In the genomic region with DNA sequence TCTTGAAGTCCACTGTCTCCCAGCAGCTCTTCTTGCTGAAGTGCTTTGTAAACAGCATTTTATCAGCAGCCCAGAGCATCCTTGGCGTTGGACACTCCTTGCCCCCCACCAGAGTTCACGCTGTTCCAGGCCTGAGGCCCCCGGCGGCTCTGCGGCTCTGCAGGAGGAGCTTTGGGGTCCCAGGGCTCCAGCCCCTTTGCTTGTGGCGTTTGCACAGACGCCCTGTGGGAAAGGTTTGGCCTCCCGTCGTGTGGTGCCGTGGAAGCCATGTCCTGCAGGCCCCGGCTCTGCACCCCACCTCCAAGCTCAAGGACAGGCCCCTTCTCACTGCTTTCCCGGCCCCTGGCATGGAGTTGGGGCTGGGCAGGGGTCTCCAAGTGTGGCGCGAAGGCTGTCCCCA, we compare ENCODE assay signal across 29 cellular contexts. TPM values are rescaled to one million over a fixed set of nuclear protein-coding genes. Genes with fewer than 3 reads are reported as not detected.
DNase-seq lines count a peak whose midpoint lies in the region; ATAC-seq and TF ChIP-seq lines count a peak whose summit lies in the region.
"Had no signal": no experiment of that assay in that cellular context is flagged by ENCODE, and none has a peak within 500 bp of the region (broad histone marks: within the 10 kb centered on the region; RNA-seq: fewer than 3 reads in every experiment).

No MANE protein-coding gene starts in this region.

- peaks cover 3% of the 10 kb centered on the region for H3K9me1 ChIP-seq in IMR-90 (ENCODE audit: insufficient read depth, low read length)

- dilution Hi-C loops in IMR-90 (cut with HindIII; ENCODE audit: low sequenced_read_pairs, unreplicated experiment), result no loop called here

- no peak overlapping the region for H2BK15ac ChIP-seq in IMR-90 (ENCODE audit: low read depth, low read length)

- H3K79me1 ChIP-seq in IMR-90 (ENCODE audit: low read depth in 1 of 2, low read length in 2 of 2), result peaks cover 16 to 66% of the 10 kb centered on the region in 2 experiments

- no peak overlapping the region for H3K4ac ChIP-seq in IMR-90 (ENCODE audit: low read depth, low read length)

- intact Hi-C loops in IMR-90 (cut with micrococcal nuclease), result no loop called here

- no peak overlapping the region for H3K18ac ChIP-seq in IMR-90 (ENCODE audit: low read depth, low read length)

- H2AK5ac ChIP-seq in IMR-90 (ENCODE audit: low read depth, low read length), result no peak overlapping the region

- no peak overlapping the region for H3K27ac ChIP-seq in IMR-90 (ENCODE audit: insufficient read depth, low read length)
- H3K27ac ChIP-seq: A549; BLaER1 treated with 17β-estradiol and CSF1 and Interleukin-3, amounts not matched to agents 10 nM and 100 nM; KMS-11; SK-N-MC had no signal

- in situ Hi-C loops in IMR-90 (cut with MboI; ENCODE audit: low sequenced_read_pairs), result no loop called here

- H3K23ac ChIP-seq in IMR-90 (ENCODE audit: low read depth, low read length), result no peak overlapping the region

- H3K27me3 ChIP-seq in IMR-90 (ENCODE audit: control insufficient read depth, insufficient read depth, low read length), result no peaks in the 10 kb centered on the region
- H3K27me3 ChIP-seq: Peyer's patch had no signal

- no TSS peak for BruUV-seq in IMR-90 (replicated peaks; lab: Mats Ljungman, UMichigan)

- H3K27me3 Mint-ChIP-seq in T-helper 17 cell (no peaks in the 10 kb centered on the region), mesothelial cell of epicardium (ENCODE audit: low read depth) (no peaks in the 10 kb centered on the region), type B pancreatic cell (peaks cover 2% of the 10 kb centered on the region)
- peaks cover 2% of the 10 kb centered on the region for H3K27me3 Mint-ChIP-seq in activated CD4-positive, alpha-beta T cell treated with anti-CD3 and anti-CD28 coated beads, Interleukin-2, amount 10 ng/mL, durations not matched to agents 7 days and 5 days
- H3K27me3 Mint-ChIP-seq: CD4-positive, alpha-beta memory T cell; IgD-negative memory B cell had no signal

- peaks cover 6% of the 10 kb centered on the region for H3K4me1 Mint-ChIP-seq in T-helper 17 cell
- H3K4me1 Mint-ChIP-seq in mesothelial cell of epicardium, result peaks cover 34% of the 10 kb centered on the region
- H3K4me1 Mint-ChIP-seq in type B pancreatic cell (ENCODE audit: unreplicated experiment), result peaks cover 21% of the 10 kb centered on the region
- peaks cover 6% of the 10 kb centered on the region for H3K4me1 Mint-ChIP-seq in activated CD4-positive, alpha-beta T cell treated with anti-CD3 and anti-CD28 coated beads, Interleukin-2, amount 10 ng/mL, durations not matched to agents 7 days and 5 days

- no peak overlapping the region for H2BK120ac ChIP-seq in IMR-90 (ENCODE audit: low read depth, low read length)

- peaks cover 2% of the 10 kb centered on the region for H3K36me3 Mint-ChIP-seq in T-helper 17 cell (ENCODE audit: low read depth)
- peaks cover 13% of the 10 kb centered on the region for H3K36me3 Mint-ChIP-seq in mesothelial cell of epicardium
- peaks cover 9% of the 10 kb centered on the region for H3K36me3 Mint-ChIP-seq in type B pancreatic cell
- no peaks in the 10 kb centered on the region for H3K36me3 Mint-ChIP-seq in activated CD4-positive, alpha-beta T cell treated with anti-CD3 and anti-CD28 coated beads, Interleukin-2, amount 10 ng/mL, durations not matched to agents 7 days and 5 days (ENCODE audit: low read depth)

- no peak overlapping the region for H4K5ac ChIP-seq in IMR-90 (ENCODE audit: low read depth, low read length)

- H3K9ac ChIP-seq in IMR-90 (ENCODE audit: low read depth, low read length), result no peak overlapping the region
- H3K9ac ChIP-seq: KMS-11 had no signal

- H3K56ac ChIP-seq in IMR-90 (ENCODE audit: extremely low read depth, insufficient read depth, low read length), result no peak overlapping the region

- peak overlapping the region; percentile 8 for H2AK9ac ChIP-seq in IMR-90 (replicated peaks; ENCODE audit: low read depth, low read length, poor library complexity)

- H3K9me3 Mint-ChIP-seq in mesothelial cell of epicardium (no peaks in the 10 kb centered on the region), type B pancreatic cell (no peaks in the 10 kb centered on the region)
- no peaks in the 10 kb centered on the region for H3K9me3 Mint-ChIP-seq in activated CD4-positive, alpha-beta T cell treated with anti-CD3 and anti-CD28 coated beads, Interleukin-2, amount 10 ng/mL, durations not matched to agents 7 days and 5 days
- H3K9me3 Mint-ChIP-seq: CD4-positive, alpha-beta memory T cell; IgD-negative memory B cell had no signal

- H3K4me2 ChIP-seq in IMR-90 (ENCODE audit: low read depth, low read length), result no peak overlapping the region
- H3K4me2 ChIP-seq: A549, KMS-11 had no signal

- DNase-seq in IMR-90 (no peak), T-helper 17 cell (no peak), mesothelial cell of epicardium (ENCODE audit: low spot score in 2 of 2, unreplicated experiment in 2 of 2) (no peak), type B pancreatic cell (ENCODE audit: extremely low spot score, unreplicated experiment) (no peak), HK-2 (ENCODE audit: unreplicated experiment) (no peak)
- no peak for DNase-seq in activated CD4-positive, alpha-beta T cell treated with anti-CD3 and anti-CD28 coated beads, Interleukin-2, amount 10 ng/mL, durations not matched to agents 7 days and 5 days
- no peak for DNase-seq in activated naive CD4-positive, alpha-beta T cell treated with anti-CD3 and anti-CD28 coated beads, Interleukin-2, amount 50 U/mL, for 16 hours
- DNase-seq: AML-193; CD4-positive, alpha-beta memory T cell; COR-L47; GDM1; MM.1S; NCI-H1417; NCI-H1694; NCI-H2029 treated with DMSO at 0.1 percent for 48 hours; NCI-H2171; NCI-H226; NCI-H510A; NCI-H69; OCI-M1; Peyer's patch; SIG-M5 had no signal

- H3K4me3 ChIP-seq in IMR-90 (ENCODE audit: insufficient read depth, low read depth, low read length), result no peak overlapping the region
- H3K4me3 ChIP-seq: A549; BLaER1 treated with 17β-estradiol and CSF1 and Interleukin-3, amounts not matched to agents 10 nM and 100 nM; GM12878; SK-N-MC had no signal

- WGBS in IMR-90 (ENCODE audit: extremely low coverage in 2 of 2, insufficient read length in 1 of 2), 2 experiments, result 88% methylated on average over 9 of the region's 14 CpGs; no CpG with 5 or more reads in 1 of the 2 experiments

- no peaks in the 10 kb centered on the region for H3K9me3 ChIP-seq in IMR-90 (ENCODE audit: control insufficient read depth, insufficient read depth, low read length)
- H3K9me3 ChIP-seq in T-helper 17 cell (ENCODE audit: control insufficient read depth, low read length, poor library complexity, severe bottlenecking), result no peaks in the 10 kb centered on the region
- H3K9me3 ChIP-seq: A549; BLaER1 treated with 17β-estradiol and CSF1 and Interleukin-3, amounts not matched to agents 10 nM and 100 nM; Peyer's patch had no signal

- ATAC-seq in IMR-90 (ENCODE audit: low read depth) (no peak), T-helper 17 cell (no peak)
- ATAC-seq: A549, GM12878, HCT116 had no signal

- no peak for TF ChIP-seq RAD21 in IMR-90 (IDR thresholded peaks at IDR 0.05; ENCODE audit: low read length)

- H3K27ac Mint-ChIP-seq in T-helper 17 cell, result peak overlapping the region; percentile 19
- peak overlapping the region; percentile 61 for H3K27ac Mint-ChIP-seq in mesothelial cell of epicardium
- H3K27ac Mint-ChIP-seq in type B pancreatic cell, result peak overlapping the region; percentile 81
- no peak overlapping the region for H3K27ac Mint-ChIP-seq in activated CD4-positive, alpha-beta T cell treated with anti-CD3 and anti-CD28 coated beads, Interleukin-2, amount 10 ng/mL, durations not matched to agents 7 days and 5 days
- H3K27ac Mint-ChIP-seq: IgD-negative memory B cell had no signal

- POLR2A ChIA-PET in IMR-90 (lab: Charles Lee; ENCODE audit: unreplicated experiment), result no interaction called here
- POLR2A ChIA-PET in activated CD4-positive, alpha-beta T cell treated with anti-CD3 and anti-CD28 coated beads, Interleukin-2, amount 10 ng/mL, durations not matched to agents 7 days and 5 days (lab: Charles Lee), result no interaction called here

- no peak overlapping the region for H4K91ac ChIP-seq in IMR-90 (ENCODE audit: insufficient read depth, low read depth, low read length)

- H3K14ac ChIP-seq in IMR-90 (replicated peaks; ENCODE audit: low read depth, low read length), result no peak overlapping the region

- H2BK5ac ChIP-seq in IMR-90 (ENCODE audit: low read depth, low read length, poor library complexity, severe bottlenecking), result no peak overlapping the region

- no peak overlapping the region for H2BK20ac ChIP-seq in IMR-90 (ENCODE audit: low read depth, low read length)

- H3K36me3 ChIP-seq in IMR-90 (ENCODE audit: control insufficient read depth, insufficient read depth, low read length), result peaks cover 65% of the 10 kb centered on the region

- no peak overlapping the region for H4K8ac ChIP-seq in IMR-90 (ENCODE audit: low read depth in 2 of 2, low read length in 2 of 2)

- peaks cover 87% of the 10 kb centered on the region for H4K20me1 ChIP-seq in IMR-90 (ENCODE audit: insufficient read depth, low read length)

- no peak for TF ChIP-seq POLR2A in IMR-90 (IDR thresholded peaks at IDR 0.05; ENCODE audit: low read depth, low read length)

- peaks cover 4% of the 10 kb centered on the region for H3K4me1 ChIP-seq in IMR-90 (ENCODE audit: control insufficient read depth, insufficient read depth, low read length)

- no peak overlapping the region for H2AFZ ChIP-seq in IMR-90 (replicated peaks; ENCODE audit: low read length, poor library complexity)

- TF ChIP-seq CTCF in IMR-90 (conservative IDR thresholded peaks at IDR 0.05; ENCODE audit: low read depth, low read length) (no peak), mesothelial cell of epicardium (IDR thresholded peaks at IDR 0.05; ENCODE audit: unreplicated experiment) (no peak), type B pancreatic cell (conservative IDR thresholded peaks at IDR 0.05) (no peak)

- H3K4me3 Mint-ChIP-seq in T-helper 17 cell (no peak overlapping the region), mesothelial cell of epicardium (no peak overlapping the region), type B pancreatic cell (no peak overlapping the region)
- H3K4me3 Mint-ChIP-seq in activated CD4-positive, alpha-beta T cell treated with anti-CD3 and anti-CD28 coated beads, Interleukin-2, amount 10 ng/mL, durations not matched to agents 7 days and 5 days, result no peak overlapping the region
- H3K4me3 Mint-ChIP-seq: CD4-positive, alpha-beta memory T cell; IgD-negative memory B cell had no signal

- CTCF ChIA-PET in IMR-90 (lab: Yijun Ruan, JAX), result no interaction called here
- CTCF ChIA-PET in activated CD4-positive, alpha-beta T cell treated with anti-CD3 and anti-CD28 coated beads, Interleukin-2, amount 10 ng/mL, durations not matched to agents 7 days and 5 days (lab: Charles Lee), result interaction anchor here (1.0 kb wide), 1 partner anchor 14 kb away, joined by 3 read pairs; no protein-coding TSS in a partner anchor

RNA-seq across cellular contexts. Expression of gene METRNL, which starts 14.1 kb away (rescaled TPM):
- 17.9 and 21.4 TPM in 2 replicates for total RNA-seq in IMR-90 (2012; rRNA removed)
- 48.2 and 60.2 TPM in 2 replicates for polyA plus RNA-seq in IMR-90 (2012; rRNA removed)
- 73.7 and 167 TPM in 2 replicates for polyA plus RNA-seq in IMR-90 (2012; cell fraction: cytosol; rRNA removed)
- polyA plus RNA-seq in IMR-90 (2012; cell fraction: nucleus; rRNA removed; ENCODE audit: low replicate concordance), result 50.0 and 129 TPM in 2 replicates
- total RNA-seq in T-helper 17 cell, result 10 to 100 TPM; 24.0 to 26.2 TPM
- total RNA-seq in mesothelial cell of epicardium, result 105 to 106 TPM (median 106 TPM) in 3 replicates
- 76.2 and 145 TPM in 2 replicates for total RNA-seq in type B pancreatic cell (ENCODE audit: low replicate concordance)
- 1 to 10 TPM; 2.1 to 2.2 TPM for total RNA-seq in activated CD4-positive, alpha-beta T cell treated with anti-CD3 and anti-CD28 coated beads, Interleukin-2, amount 10 ng/mL, durations not matched to agents 7 days and 5 days
